ENCODE assay signal across 9 cellular contexts in genomic region chr10:46878743-46879142, GRCh38. TPM values are rescaled to one million over a fixed set of nuclear protein-coding genes. Genes with fewer than 3 reads are reported as not detected.
DNase-seq lines count a peak whose midpoint lies in the region; TF ChIP-seq lines count a peak whose summit lies in the region.
"Not testable (repeated sequence)": the region's sequence is repeated elsewhere in the genome, so short reads cannot be mapped to it uniquely, and the experiment has no call there.
"Had no signal": no experiment of that assay in that cellular context is flagged by ENCODE, and none has a peak within 500 bp of the region (broad histone marks: within the 10 kb centered on the region; RNA-seq: fewer than 3 reads in every experiment).

No MANE protein-coding gene starts in this region.

- H3K27me3 ChIP-seq in BE2C: not testable (repeated sequence)

- H3K9me3 ChIP-seq in BE2C: not testable (repeated sequence)

- not testable (repeated sequence) for H3K4me3 ChIP-seq in BE2C (ENCODE audit: low read depth, low read length)

- DNase-seq in BE2C (peak; percentile 21), ELF-1 (ENCODE audit: low read depth, low spot score) (peak; percentile 10), NCI-H146 (lab: John Stamatoyannopoulos, UW) (peak; percentile 31), NCI-H2227 (lab: John Stamatoyannopoulos, UW; ENCODE audit: unreplicated experiment) (peak; percentile 49), NCI-H748 treated with DMSO at 0.1 percent for 48 hours (lab: John Stamatoyannopoulos, UW) (peak; percentile 21), astrocyte of the hippocampus (ENCODE audit: low read depth, low spot score) (peak; percentile 0), inferior parietal cortex (ENCODE audit: extremely low spot score) (peak; percentile 49), pons (ENCODE audit: low spot score) (peak; percentile 82)

- not testable (repeated sequence) for H3K4me1 ChIP-seq in BE2C

- H3K36me3 ChIP-seq in BE2C: not testable (repeated sequence)

- TF ChIP-seq CTCF in BE2C (IDR thresholded peaks at IDR 0.05; ENCODE audit: low read depth, low read length): not testable (repeated sequence)

RNA-seq across cellular contexts. Expression of gene PTPN20, which starts 32.5 kb away (rescaled TPM):
- 2.4 TPM for polyA plus RNA-seq in BE2C (2012; ENCODE audit: insufficient read depth, insufficient read length, low read depth)
- polyA plus RNA-seq: HepG2 had no signal

Comparison
In these comparisons a context has a peak if more than half of its experiments do, and no peak if none do; other contexts are left out.
1. DNase-seq: peak in every context shown above with its lines; median percentile 82 in pons; 49 in NCI-H2227; 49 in inferior parietal cortex; 31 in NCI-H146; 21 in BE2C; 21 in NCI-H748 treated with DMSO at 0.1 percent for 48 hours; 10 in ELF-1; 0 in astrocyte of the hippocampus.